In the genomic region with DNA sequence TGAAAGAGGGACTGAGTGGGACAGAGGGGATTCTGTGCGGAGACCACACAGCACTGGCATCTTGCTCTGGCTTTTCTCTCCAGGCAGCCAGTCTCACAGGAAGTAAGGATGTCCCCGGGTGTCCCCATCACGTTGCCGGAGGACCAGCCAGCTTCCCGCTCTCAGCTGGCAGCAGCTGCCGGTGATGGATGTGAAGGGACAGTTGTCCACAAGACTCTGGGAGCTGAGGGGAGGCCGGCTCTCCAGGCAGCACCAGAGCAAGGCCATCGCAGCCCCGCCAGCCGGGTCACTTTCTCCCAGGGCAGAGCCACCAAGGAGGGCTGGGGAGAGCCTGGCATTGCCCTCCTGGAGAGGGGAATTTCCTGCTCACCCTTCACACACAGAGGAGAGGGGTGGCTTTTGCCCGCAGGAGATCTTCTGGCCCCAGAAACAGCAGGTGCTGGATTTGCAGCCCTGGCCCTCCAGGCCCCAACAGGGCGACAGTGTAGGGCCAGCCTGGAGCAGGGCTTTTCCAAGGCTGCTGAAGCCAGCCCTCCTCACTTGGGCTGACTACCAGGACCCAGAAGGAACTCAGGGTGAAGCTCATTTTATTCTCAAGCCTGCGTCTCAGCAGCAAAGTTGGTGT, we compare ENCODE assay signal across 22 cellular contexts. TPM values are rescaled to one million over a fixed set of nuclear protein-coding genes. Genes with fewer than 3 reads are reported as not detected.
DNase-seq lines count a peak whose midpoint lies in the region; ATAC-seq, FAIRE-seq and TF ChIP-seq lines count a peak whose summit lies in the region.
"Had no signal": no experiment of that assay in that cellular context is flagged by ENCODE, and none has a peak within 500 bp of the region (broad histone marks: within the 10 kb centered on the region; RNA-seq: fewer than 3 reads in every experiment).

No MANE protein-coding gene starts in this region.

- H3K36me3 Mint-ChIP-seq in chondrocyte (ENCODE audit: low read depth), result peaks cover 17% of the 10 kb centered on the region
- H3K36me3 Mint-ChIP-seq: CD8-positive, alpha-beta memory T cell; naive thymus-derived CD4-positive, alpha-beta T cell had no signal

- no peaks in the 10 kb centered on the region for H3K9me3 Mint-ChIP-seq in chondrocyte (ENCODE audit: low read depth)
- H3K9me3 Mint-ChIP-seq: activated CD4-positive, alpha-beta T cell treated with anti-CD3 and anti-CD28 coated beads, Interleukin-2, amount 10 ng/mL, durations not matched to agents 7 days and 5 days; CD8-positive, alpha-beta memory T cell; naive thymus-derived CD4-positive, alpha-beta T cell had no signal

- POLR2A ChIA-PET in HEK293 (lab: Yijun Ruan, JAX) (no interaction called here), HepG2 (lab: Yijun Ruan, JAX) (no interaction called here)

- H3K36me3 ChIP-seq in HEK293 (ENCODE audit: control insufficient read depth in 2 of 2, insufficient read depth in 1 of 2, low read length in 2 of 2) (no peaks in the 10 kb centered on the region), HepG2 (replicated peaks in 1 of 2; ENCODE audit: control insufficient read depth in 1 of 2, insufficient read depth in 2 of 2, low read length in 2 of 2) (no peaks in the 10 kb centered on the region)

- H3K9me3 ChIP-seq in HEK293 (ENCODE audit: control insufficient read depth, insufficient read depth, low read depth, low read length), result no peaks in the 10 kb centered on the region
- no peaks in the 10 kb centered on the region for H3K9me3 ChIP-seq in HepG2 (ENCODE audit: low read length)
- H3K9me3 ChIP-seq: esophagus muscularis mucosa, testis had no signal

- DNase-seq in chondrocyte (ENCODE audit: low spot score) (peak; percentile 92), HepG2 (ENCODE audit: low spot score) (no peak), retina (peak; percentile 67), NCI-H2227 (lab: John Stamatoyannopoulos, UW; ENCODE audit: unreplicated experiment) (no peak), occipital lobe (lab: John Stamatoyannopoulos, UW) (no peak)
- DNase-seq: activated CD4-positive, alpha-beta T cell treated with anti-CD3 and anti-CD28 coated beads, Interleukin-2, amount 10 ng/mL, durations not matched to agents 7 days and 5 days; activated CD8-positive, alpha-beta memory T cell treated with anti-CD3 and anti-CD28 coated beads, Interleukin-2, amount 50 U/mL, for 4 hours; activated effector memory CD4-positive, alpha-beta T cell treated with anti-CD3 and anti-CD28 coated beads, Interleukin-2, amount 50 U/mL, for 16 hours; DMS79 treated with DMSO at 0.1 percent for 48 hours; effector CD8-positive, alpha-beta T cell; HCEC 1CT; KG1; naive thymus-derived CD4-positive, alpha-beta T cell; NCI-H2081; NCI-H526 treated with DMSO at 0.1 percent for 48 hours; SHP77 treated with DMSO at 0.1 percent for 48 hours; testis had no signal

- H3K27ac ChIP-seq in HEK293 (ENCODE audit: extremely low read depth, low read depth, low read length) (no peak overlapping the region), HepG2 (ENCODE audit: extremely low read length, insufficient read depth, low read length) (no peak overlapping the region)
- H3K27ac ChIP-seq: esophagus muscularis mucosa, testis had no signal

- H3K4me3 ChIP-seq in HEK293 (ENCODE audit: low read depth, low read length), result no peak overlapping the region
- no peak overlapping the region for H3K4me3 ChIP-seq in HepG2 (replicated peaks in 1 of 3; ENCODE audit: insufficient read depth in 1 of 3, low read depth in 2 of 3, low read length in 3 of 3)
- H3K4me3 ChIP-seq: esophagus muscularis mucosa, testis had no signal

- 92% methylated on average over 10 of the region's 13 CpGs for WGBS in HepG2 (ENCODE audit: low lambda C conversion rate)

- no peak overlapping the region for H3K4me2 ChIP-seq in HepG2 (ENCODE audit: low read depth, low read length)

- no peaks in the 10 kb centered on the region for H4K20me1 ChIP-seq in HepG2 (ENCODE audit: insufficient read depth, low read length)

- no peaks in the 10 kb centered on the region for H3K27me3 Mint-ChIP-seq in chondrocyte (ENCODE audit: low read depth)
- H3K27me3 Mint-ChIP-seq: activated CD4-positive, alpha-beta T cell treated with anti-CD3 and anti-CD28 coated beads, Interleukin-2, amount 10 ng/mL, durations not matched to agents 7 days and 5 days; CD8-positive, alpha-beta memory T cell had no signal

- no peaks in the 10 kb centered on the region for H3K4me1 ChIP-seq in HEK293 (ENCODE audit: control insufficient read depth, insufficient read depth, low read length)
- no peaks in the 10 kb centered on the region for H3K4me1 ChIP-seq in HepG2 (ENCODE audit: insufficient read depth, low read length)
- H3K4me1 ChIP-seq: testis had no signal

- TF ChIP-seq RAD21 in HepG2 (CRISPR knock-in tag; IDR thresholded peaks at IDR 0.05), result no peak

- ATAC-seq in HepG2, result peak; percentile 11; the same call in 2 of the 3 replicates
- no peak for ATAC-seq in HG03342 (IDR thresholded peaks at IDR 0.05; ENCODE audit: unreplicated experiment)
- ATAC-seq: naive thymus-derived CD4-positive, alpha-beta T cell had no signal

- TF ChIP-seq CTCF in HEK293 (tag by site-specific recombination; IDR thresholded peaks at IDR 0.05) (no peak), chondrocyte (IDR thresholded peaks at IDR 0.05) (no peak), HepG2 (CRISPR knock-in tag; IDR thresholded peaks at IDR 0.05) (no peak)

- FAIRE-seq in HepG2 (lab: Jason Lieb, UNC), result no peak

- no peak for TF ChIP-seq POLR2A in HepG2 (IDR thresholded peaks at IDR 0.05; ENCODE audit: insufficient read depth in 1 of 2, low read depth in 2 of 2, low read length in 2 of 2)

- H3K27ac Mint-ChIP-seq in chondrocyte (ENCODE audit: unreplicated experiment), result no peak overlapping the region
- H3K27ac Mint-ChIP-seq: activated CD4-positive, alpha-beta T cell treated with anti-CD3 and anti-CD28 coated beads, Interleukin-2, amount 10 ng/mL, durations not matched to agents 7 days and 5 days; CD8-positive, alpha-beta memory T cell; naive thymus-derived CD4-positive, alpha-beta T cell had no signal

- no peak overlapping the region for H3K4me3 Mint-ChIP-seq in chondrocyte (ENCODE audit: unreplicated experiment)
- H3K4me3 Mint-ChIP-seq: activated CD4-positive, alpha-beta T cell treated with anti-CD3 and anti-CD28 coated beads, Interleukin-2, amount 10 ng/mL, durations not matched to agents 7 days and 5 days; CD8-positive, alpha-beta memory T cell; naive thymus-derived CD4-positive, alpha-beta T cell had no signal

- peaks cover 9% of the 10 kb centered on the region for H3K4me1 Mint-ChIP-seq in chondrocyte (ENCODE audit: low read depth)
- H3K4me1 Mint-ChIP-seq: activated CD4-positive, alpha-beta T cell treated with anti-CD3 and anti-CD28 coated beads, Interleukin-2, amount 10 ng/mL, durations not matched to agents 7 days and 5 days; CD8-positive, alpha-beta memory T cell; naive thymus-derived CD4-positive, alpha-beta T cell had no signal

- H3K79me2 ChIP-seq in HepG2 (ENCODE audit: insufficient read depth, low read length), result no peaks in the 10 kb centered on the region

- H2AFZ ChIP-seq in HepG2 (ENCODE audit: low read length), result no peak overlapping the region

- intact Hi-C loops in HepG2 (cut with micrococcal nuclease; ENCODE audit: unreplicated experiment), result no loop called here

- no peaks in the 10 kb centered on the region for H3K27me3 ChIP-seq in HepG2 (ENCODE audit: control insufficient read depth in 1 of 2, insufficient read depth in 2 of 2, low read length in 2 of 2)
- H3K27me3 ChIP-seq: esophagus muscularis mucosa, testis had no signal

- no peak overlapping the region for H3K9ac ChIP-seq in HepG2 (ENCODE audit: insufficient read depth, low read depth, low read length)

- in situ Hi-C loops in HepG2 (cut with HindIII; ENCODE audit: extremely low pct_ligation_motif_present, low pct_unique_long_range_greater_than_20kb), result no loop called here

- CTCF ChIA-PET in HEK293 (lab: Yijun Ruan, JAX) (interaction anchor here (0.8 kb wide), 1 partner anchor 159 kb away, joined by 3 read pairs; a partner anchor contains a TSS), HepG2 (lab: Yijun Ruan, JAX; ENCODE audit: low intra/inter-chr PET ratio, low total read pairs) (no interaction called here)

- no TSS peak for BruUV-seq in HepG2 (replicated peaks; lab: Mats Ljungman, UMichigan)

- TF ChIP-seq EP300 in HepG2 (IDR thresholded peaks at IDR 0.05; ENCODE audit: low read depth in 2 of 2, low read length in 2 of 2), result no peak
- no peak for TF ChIP-seq EP300 in HepG2 (CRISPR knock-in tag; IDR thresholded peaks at IDR 0.05; ENCODE audit: borderline replicate concordance)

TF ChIP-seq in HEK293, 187 proteins besides CTCF, POLR2A, EP300 and RAD21:
- TF ChIP-seq ZBTB17 (tag by site-specific recombination; IDR thresholded peaks at IDR 0.05) (no peak), ZIC2 (tag by site-specific recombination; IDR thresholded peaks at IDR 0.05) (peak; percentile 54)

TF ChIP-seq in HepG2, 621 proteins besides CTCF, POLR2A, EP300 and RAD21 (continues in another document):
- TF ChIP-seq ZNF569 (CRISPR knock-in tag; IDR thresholded peaks at IDR 0.05; ENCODE audit: borderline replicate concordance), result no peak
- no peak for TF ChIP-seq FOXM1 (CRISPR knock-in tag; IDR thresholded peaks at IDR 0.05)
- TF ChIP-seq IKZF1 (IDR thresholded peaks at IDR 0.05), result no peak

RNA-seq across cellular contexts. Expression of a gene that starts 24.0 kb away (rescaled TPM):
- total RNA-seq in chondrocyte, result 1.7 to 1.9 TPM (median 1.8 TPM) in 3 replicates
- 0.24 TPM in 1 of 2 replicates, not detected in the other for total RNA-seq in HepG2 (2016; rRNA removed; fragmentation: Illumina TruSeq; extraction: Trizol)
- total RNA-seq in HepG2 (2016; cell fraction: cytosol; rRNA removed; fragmentation: Illumina TruSeq; extraction: Trizol; ENCODE audit: low read depth), result 0.18 TPM in 1 of 2 replicates, not detected in the other
- total RNA-seq in HepG2 (2016; cell fraction: insoluble cytoplasmic fraction; rRNA removed; fragmentation: Illumina TruSeq; extraction: Trizol), result 0.13 and 0.24 TPM in 2 replicates
- 0.07 and 0.19 TPM in 2 replicates for total RNA-seq in HepG2 (2016; cell fraction: membrane; rRNA removed; fragmentation: Illumina TruSeq; extraction: Trizol)
- 0.28 and 0.59 TPM in 2 replicates for total RNA-seq in HepG2 (2016; cell fraction: nucleus; rRNA removed; fragmentation: Illumina TruSeq; extraction: Trizol)
- polyA plus RNA-seq in HepG2 (2011; rRNA removed), result 0.04 and 0.12 TPM in 2 replicates
- 0.12 and 0.30 TPM in 2 replicates for polyA plus RNA-seq in HepG2 (2011; cell fraction: cytosol; rRNA removed)
- 0.21 and 0.24 TPM in 2 replicates for polyA plus RNA-seq in HepG2 (2011; cell fraction: nucleus; rRNA removed)
- 0.07 TPM in 1 of 2 replicates, not detected in the other for polyA plus RNA-seq in HepG2 (2012)
- polyA plus RNA-seq in HepG2 (2016; cell fraction: cytosol; fragmentation: Illumina TruSeq; extraction: Trizol; ENCODE audit: low read depth), result 0.03 and 0.06 TPM in 2 replicates
- polyA plus RNA-seq in HepG2 (2016; cell fraction: insoluble cytoplasmic fraction; fragmentation: Illumina TruSeq; extraction: Trizol; ENCODE audit: low read depth), result 0.20 TPM in 1 of 2 replicates, not detected in the other
- polyA plus RNA-seq in HepG2 (2016; cell fraction: membrane; fragmentation: Illumina TruSeq; extraction: Trizol; ENCODE audit: low read depth), result 0.10 and 0.13 TPM in 2 replicates
- 0.40 and 0.51 TPM in 2 replicates for polyA plus RNA-seq in HepG2 (2016; cell fraction: nucleus; fragmentation: Illumina TruSeq; extraction: Trizol; ENCODE audit: insufficient read depth, low read depth)
- 0.09 and 1.4 TPM in 2 replicates for polyA minus RNA-seq in HepG2 (2011; rRNA and poly(A)+ RNA removed; ENCODE audit: low replicate concordance)
- 0.35 and 0.59 TPM in 2 replicates for polyA minus RNA-seq in HepG2 (2011; cell fraction: cytosol; rRNA and poly(A)+ RNA removed)
- polyA minus RNA-seq in HepG2 (2011; cell fraction: nucleus; rRNA and poly(A)+ RNA removed), result 0.64 TPM in 1 of 2 replicates, not detected in the other
- 1.2 TPM for total RNA-seq in occipital lobe
- total RNA-seq: activated CD4-positive, alpha-beta T cell treated with anti-CD3 and anti-CD28 coated beads, Interleukin-2, amount 10 ng/mL, durations not matched to agents 7 days and 5 days; T-helper 1 cell treated with Interleukin-12 subunit alpha and Interleukin-12 subunit beta and Interleukin-4 antibody, amounts not matched to agents 30 ng/mL and 1 ng/mL, for 36 hours had no signal
- polyA plus RNA-seq: naive thymus-derived CD4-positive, alpha-beta T cell had no signal

Comparison
In these comparisons a context has a peak if more than half of its experiments do, and no peak if none do; other contexts are left out.
1. DNase-seq: peak in chondrocyte (single experiment) and retina (single experiment); none in HepG2 (single experiment), NCI-H2227 (single experiment) and occipital lobe (single experiment).